Comparison of ENCODE assay signal across 8 cellular contexts in genomic region chr1:86774305-86775304, GRCh38.
DNase-seq lines count a peak whose midpoint lies in the region; ATAC-seq and TF ChIP-seq lines count a peak whose summit lies in the region.

No MANE protein-coding gene starts in this region.

- H3K27ac ChIP-seq in esophagus muscularis mucosa (replicated peaks in 1 of 4) (peak overlapping the region in 3 of 4 donors; percentile 28 to 58 (median 39)), subcutaneous abdominal adipose tissue (ENCODE audit: low read depth, low read length) (peak overlapping the region; percentile 83)

- H3K4me3 Mint-ChIP-seq in nephron: peak overlapping the region; percentile 40 to 46 (median 40)

- 31% methylated on average over 11 of the region's 11 CpGs for WGBS in esophagus muscularis mucosa

- TF ChIP-seq EP300 in esophagus muscularis mucosa (IDR thresholded peaks at IDR 0.05): no peak

- intact Hi-C loops in esophagus muscularis mucosa (cut with DNase I): no loop called here

- no peaks in the 10 kb centered on the region for H3K36me3 Mint-ChIP-seq in nephron (ENCODE audit: low read depth)

- no peaks in the 10 kb centered on the region for H3K27me3 Mint-ChIP-seq in nephron (ENCODE audit: low read depth)

- TF ChIP-seq POLR2A in esophagus muscularis mucosa (IDR thresholded peaks at IDR 0.05; ENCODE audit: low read depth): no peak

- peak; percentile 67 for DNase-seq in AG20443 (ENCODE audit: low spot score)
- peak; percentile 21 for DNase-seq in NCI-H2227 (lab: John Stamatoyannopoulos, UW; ENCODE audit: unreplicated experiment)
- DNase-seq in activated CD4-positive, alpha-beta T cell treated with anti-CD3 and anti-CD28 coated beads for 4 hours: peak; percentile 24 to 32
- DNase-seq in esophagus muscularis mucosa (ENCODE audit: extremely low spot score): no peak

- H3K4me3 ChIP-seq in esophagus muscularis mucosa (peak overlapping the region in 1 of 4 donors; percentile 5), subcutaneous abdominal adipose tissue (ENCODE audit: low read depth in 1 of 5, low read length in 5 of 5) (no peak overlapping the region)

- no peak for TF ChIP-seq CTCF in esophagus muscularis mucosa (IDR thresholded peaks at IDR 0.05)
- TF ChIP-seq CTCF in nephron (IDR thresholded peaks at IDR 0.05; ENCODE audit: unreplicated experiment in 3 of 3): no peak

- H3K4me1 Mint-ChIP-seq in nephron: peaks cover 43% of the 10 kb centered on the region

- H3K9ac ChIP-seq in subcutaneous abdominal adipose tissue (ENCODE audit: low read length in 5 of 5): peak overlapping the region in 3 of 5 donors; percentile 24 to 66 (median 58)

- H3K4me1 ChIP-seq in esophagus muscularis mucosa (peaks cover 16 to 21% (median 19%) of the 10 kb centered on the region in 4 donors), subcutaneous abdominal adipose tissue (ENCODE audit: control insufficient read depth in 5 of 5, insufficient read depth in 5 of 5, low read length in 5 of 5) (peaks cover 0 to 33% (median 27%) of the 10 kb centered on the region in 5 donors)

- H3K9me3 ChIP-seq in esophagus muscularis mucosa (no peaks in the 10 kb centered on the region), subcutaneous abdominal adipose tissue (ENCODE audit: control insufficient read depth in 5 of 5, low read length in 5 of 5) (no peaks in the 10 kb centered on the region)

- H3K9me3 Mint-ChIP-seq in nephron: no peaks in the 10 kb centered on the region

- H3K27me3 ChIP-seq in esophagus muscularis mucosa (no peaks in the 10 kb centered on the region), subcutaneous abdominal adipose tissue (ENCODE audit: control insufficient read depth in 5 of 5, insufficient read depth in 4 of 5, low read length in 5 of 5) (no peaks in the 10 kb centered on the region)

- peak; percentile 99 for ATAC-seq in GM18909 (IDR thresholded peaks at IDR 0.05; ENCODE audit: poor library complexity, unreplicated experiment)
- ATAC-seq in HG03135 (IDR thresholded peaks at IDR 0.05; ENCODE audit: unreplicated experiment): peak; percentile 89

- H3K27ac Mint-ChIP-seq in nephron: peak overlapping the region; percentile 88 to 98 (median 96)

- H3K36me3 ChIP-seq in esophagus muscularis mucosa (no peaks in the 10 kb centered on the region), subcutaneous abdominal adipose tissue (ENCODE audit: control insufficient read depth in 5 of 5, insufficient read depth in 5 of 5, low read length in 5 of 5) (no peaks in the 10 kb centered on the region)
